ENCODE assay signal across 27 cellular contexts in the genomic region with DNA sequence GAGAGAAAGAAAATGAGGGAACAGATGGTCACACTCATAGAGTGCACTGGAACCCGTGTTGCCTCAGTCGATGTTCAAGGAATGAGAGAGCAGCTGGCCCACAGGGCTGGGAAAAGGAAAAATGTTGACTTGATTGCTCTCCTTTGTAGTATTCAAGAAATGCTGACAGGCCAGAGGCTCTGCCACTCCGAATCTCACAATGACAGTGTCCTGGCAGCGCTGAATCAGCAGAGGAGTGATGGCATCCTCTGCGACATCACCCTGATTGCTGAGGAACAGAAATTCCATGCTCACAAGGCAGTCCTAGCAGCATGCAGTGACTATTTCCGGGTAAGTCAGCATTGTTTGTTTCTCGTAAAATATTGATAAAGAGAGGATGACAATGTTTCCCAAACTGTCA. TPM values are rescaled to one million over a fixed set of nuclear protein-coding genes. Genes with fewer than 3 reads are reported as not detected.
"Had no signal": no experiment of that assay in that cellular context is flagged by ENCODE, and none has a peak within 500 bp of the region (broad histone marks: within the 10 kb centered on the region; RNA-seq: fewer than 3 reads in every experiment).

No MANE protein-coding gene starts in this region.

- DNase-seq: activated B cell treated with CpG ODN at 0.5 μM for 24 hours; activated CD4-positive, alpha-beta T cell treated with anti-CD3 and anti-CD28 coated beads, Interleukin-2, amount 50 U/mL, for 1 hour; activated CD8-positive, alpha-beta T cell treated with anti-CD3 and anti-CD28 coated beads for 36 hours; activated naive CD8-positive, alpha-beta T cell treated with anti-CD3 and anti-CD28 coated beads, Interleukin-2, amount 50 U/mL, for 24 hours; activated T-cell treated with anti-CD3 and anti-CD28 coated beads, Interleukin-2, amount 50 U/mL, for 48 hours; endodermal cell; foreskin fibroblast; heart right ventricle; kidney glomerular epithelial cell; left lung; lower lobe of right lung; mesendoderm; mucosa of descending colon; right lobe of liver; stimulated activated CD4-positive, alpha-beta T cell treated with anti-CD3 and anti-CD28 coated beads, Interleukin-12 subunit alpha, Interleukin-12 subunit beta, amount 100 ng/mL, for 4 hours; stimulated activated CD4-positive, alpha-beta T cell treated with anti-CD3 and anti-CD28 coated beads, Interleukin-4, amount 100 ng/mL, for 1 hour; T-helper 9 cell; thyroid gland; upper lobe of right lung had no signal

- H3K36me3 ChIP-seq: heart right ventricle, left lung, lower lobe of right lung, right lobe of liver, thyroid gland, upper lobe of right lung had no signal

- H3K4me3 ChIP-seq: heart right ventricle, left lung, lower lobe of right lung, mucosa of descending colon, right lobe of liver, thyroid gland, upper lobe of right lung had no signal

- H3K9me3 ChIP-seq: mucosa of descending colon, right lobe of liver, thyroid gland, upper lobe of right lung had no signal

- H3K27me3 ChIP-seq: heart right ventricle, left lung, right lobe of liver, thyroid gland, upper lobe of right lung had no signal

- H3K4me1 ChIP-seq: heart right ventricle, left lung, lower lobe of right lung, right lobe of liver, thyroid gland, upper lobe of right lung had no signal

- H3K27ac ChIP-seq: heart right ventricle, left lung, lower lobe of right lung, right lobe of liver, thyroid gland, upper lobe of right lung had no signal

RNA-seq across cellular contexts. Expression of a gene that starts 51.3 kb away (rescaled TPM):
- total RNA-seq: chondrocyte; esophagus mucosa; myocyte; natural killer cell treated with Interleukin-12 subunit alpha and Interleukin-12 subunit beta and Interleukin-15 and Interleukin-18, amount 100 ng/mL, for 72 hours; osteoblast; posterior vena cava; skeletal muscle tissue; subcutaneous adipose tissue had no signal
